Comparison of ENCODE assay signal across 8 cellular contexts in the genomic region with DNA sequence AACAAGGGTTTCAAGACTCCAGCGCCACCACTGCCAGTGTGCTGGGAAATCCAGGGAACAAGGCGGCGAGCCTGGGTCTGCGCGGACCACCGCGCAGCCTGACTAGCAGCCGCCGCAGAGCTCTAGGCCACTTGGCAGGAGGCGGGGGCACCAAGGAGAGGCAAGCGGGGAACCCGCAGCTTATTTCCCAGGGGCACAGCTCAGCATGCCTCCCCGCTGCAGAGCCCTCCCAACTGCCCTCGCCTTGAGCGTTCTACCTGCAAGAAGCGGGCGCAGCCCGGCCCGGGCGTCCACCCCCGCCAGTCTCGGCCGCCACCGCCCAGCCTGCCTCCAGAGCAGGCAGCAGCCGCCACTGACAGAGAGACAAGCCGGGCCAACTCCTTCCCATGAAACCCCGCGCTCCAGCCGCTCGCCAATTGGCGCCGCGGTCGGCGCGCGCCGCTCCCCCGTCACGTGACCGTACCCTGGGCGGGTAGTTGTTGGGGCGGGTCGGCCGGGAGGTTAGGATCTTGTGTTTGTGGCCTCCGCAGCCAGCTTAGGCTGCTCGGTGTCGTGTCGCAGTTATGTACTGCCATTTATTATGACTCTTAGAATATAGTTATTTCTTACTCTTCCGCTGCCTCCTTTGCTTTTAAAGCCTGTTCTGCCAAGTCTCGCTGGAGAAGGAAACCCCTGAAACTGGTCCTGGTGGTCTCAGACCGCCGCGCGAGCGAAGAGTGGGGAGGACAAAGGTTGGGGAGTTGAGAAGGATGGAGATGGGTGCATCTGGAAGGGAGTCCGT. TPM values are rescaled to one million over a fixed set of nuclear protein-coding genes. Genes with fewer than 3 reads are reported as not detected.
DNase-seq lines count a peak whose midpoint lies in the region; ATAC-seq and TF ChIP-seq lines count a peak whose summit lies in the region.

A gene with protein sequence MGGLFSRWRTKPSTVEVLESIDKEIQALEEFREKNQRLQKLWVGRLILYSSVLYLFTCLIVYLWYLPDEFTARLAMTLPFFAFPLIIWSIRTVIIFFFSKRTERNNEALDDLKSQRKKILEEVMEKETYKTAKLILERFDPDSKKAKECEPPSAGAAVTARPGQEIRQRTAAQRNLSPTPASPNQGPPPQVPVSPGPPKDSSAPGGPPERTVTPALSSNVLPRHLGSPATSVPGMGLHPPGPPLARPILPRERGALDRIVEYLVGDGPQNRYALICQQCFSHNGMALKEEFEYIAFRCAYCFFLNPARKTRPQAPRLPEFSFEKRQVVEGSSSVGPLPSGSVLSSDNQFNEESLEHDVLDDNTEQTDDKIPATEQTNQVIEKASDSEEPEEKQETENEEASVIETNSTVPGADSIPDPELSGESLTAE (minus strand): TSS at position 365 of the 781 bp plus-strand sequence. CDS start 6,683 bp downstream, outside the sequence.

- peak; percentile 91 for ATAC-seq in GM21619 (IDR thresholded peaks at IDR 0.05; ENCODE audit: unreplicated experiment)

- H3K27me3 ChIP-seq in PC-9 (ENCODE audit: insufficient read depth, low read depth) (no peaks in the 10 kb centered on the region), muscle layer of colon (ENCODE audit: control insufficient read depth in 1 of 2, insufficient read depth in 2 of 2, low read length in 2 of 2) (no peaks in the 10 kb centered on the region)

- BruUV-seq in PC-9 (replicated peaks; lab: Mats Ljungman, UMichigan) = no TSS peak

- CTCF ChIA-PET in PC-9 (lab: Charles Lee) = no interaction called here

- H3K79me2 ChIP-seq in PC-9 (ENCODE audit: low read depth) = peaks cover 29% of the 10 kb centered on the region

- 0 out of 2 replicates have a peak, but pooled peaks cover 9% of the 10 kb centered on the region for H3F3A ChIP-seq in PC-9 (ENCODE audit: insufficient read depth, low read depth)

- intact Hi-C loops in PC-9 (cut with micrococcal nuclease; ENCODE audit: unreplicated experiment) = loop anchor here (1.0 to 10.0 kb wide), 4 partner anchors 72 to 817 kb away; a partner anchor contains a TSS

- no peaks in the 10 kb centered on the region for H3K9me2 ChIP-seq in PC-9 (ENCODE audit: insufficient read depth)

- no peak for TF ChIP-seq CTCF in PC-9 (conservative IDR thresholded peaks at IDR 0.05)

- H3K4me2 ChIP-seq in PC-9 = peak within 1 kb of the TSS; percentile 95

- peak within 1 kb of the TSS; percentile 98 for H2AFZ ChIP-seq in PC-9

- H3K27ac ChIP-seq in PC-9 (peak within 1 kb of the TSS; percentile 37), muscle layer of colon (ENCODE audit: low read depth, low read length) (peak within 1 kb of the TSS; percentile 70)

- POLR2A ChIA-PET in PC-9 (lab: Charles Lee; ENCODE audit: unreplicated experiment) = no interaction called here

- no peaks in the 10 kb centered on the region for H3K36me3 ChIP-seq in PC-9 (ENCODE audit: low read depth)
- no peaks in the 10 kb centered on the region for H3K36me3 ChIP-seq in muscle layer of colon (ENCODE audit: insufficient read depth, low read length)

- TF ChIP-seq POLR2A in erythroblast (IDR thresholded peaks at IDR 0.05; ENCODE audit: low read length) = peak; percentile 94

- no peaks in the 10 kb centered on the region for H4K20me1 ChIP-seq in PC-9 (ENCODE audit: insufficient read depth)

- H3K4me3 ChIP-seq in Jurkat, Clone E6-1 (ENCODE audit: low read length) = peak within 1 kb of the TSS; percentile 92
- H3K4me3 ChIP-seq in PC-9 (peak within 1 kb of the TSS; percentile 82), muscle layer of colon (ENCODE audit: low read depth in 1 of 2, low read length in 2 of 2) (peak within 1 kb of the TSS; percentile 39 to 92)

- H3K9ac ChIP-seq in muscle layer of colon (ENCODE audit: low read length) = peak within 1 kb of the TSS; percentile 84

- peaks cover 16% of the 10 kb centered on the region for H3K4me1 ChIP-seq in PC-9 (replicated peaks; ENCODE audit: insufficient read depth)
- H3K4me1 ChIP-seq in muscle layer of colon (ENCODE audit: insufficient read depth, low read length) = no peaks in the 10 kb centered on the region

- DNase-seq in DMS153 (lab: John Stamatoyannopoulos, UW) (peak; percentile 86), PC-9 (peak; percentile 90 to 98), erythroblast (lab: John Stamatoyannopoulos, UW) (peak; percentile 96 to 97)
- peak; percentile 78 for DNase-seq in Jurkat, Clone E6-1 (ENCODE audit: low read depth, low spot score)
- DNase-seq in activated T-cell treated with anti-CD3 and anti-CD28 coated beads, Interleukin-2, amount 50 U/mL, for 1 hour = peak; percentile 91
- peak; percentile 88 for DNase-seq in stimulated activated CD8-positive, alpha-beta memory T cell treated with anti-CD3 and anti-CD28 coated beads, Interleukin-7, amount 100 ng/mL, for 24 hours (ENCODE audit: low read depth)

- H3K9me3 ChIP-seq in PC-9 (ENCODE audit: insufficient read depth, low read depth) (no peaks in the 10 kb centered on the region), muscle layer of colon (ENCODE audit: low read length) (no peaks in the 10 kb centered on the region)

RNA-seq across cellular contexts. Expression of the gene that starts here (rescaled TPM):
- 19.2 TPM for polyA plus RNA-seq in Jurkat, Clone E6-1 (2012; ENCODE audit: insufficient read depth, insufficient read length)
- 24.8 and 43.8 TPM in 2 replicates for total RNA-seq in PC-9 (2021)

Comparison
In these comparisons a context has a peak if more than half of its experiments do, and no peak if none do; other contexts are left out.
1. Peak in every context shown above with its lines: DNase-seq, ATAC-seq, H3K4me3 ChIP-seq and H3K27ac ChIP-seq.